In the genomic region with DNA sequence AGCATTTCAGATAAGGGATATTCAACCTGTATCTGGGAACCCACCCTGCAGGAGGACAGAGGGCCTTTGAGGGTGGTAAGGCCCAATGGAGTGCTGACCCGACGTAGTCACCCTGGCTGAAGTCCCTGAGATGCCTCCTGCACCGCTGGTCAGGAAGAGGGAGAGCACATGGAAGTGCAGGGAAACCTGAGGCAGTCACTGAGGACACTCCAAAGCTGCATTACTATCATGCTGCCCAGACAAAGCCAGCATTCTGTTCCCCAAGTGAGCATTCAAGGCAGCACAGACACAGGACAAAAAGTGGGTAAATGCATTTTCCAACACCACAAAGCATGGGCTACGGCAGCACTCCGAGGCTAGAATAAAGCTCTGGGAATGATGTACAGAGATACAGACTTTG, we compare ENCODE assay signal across 20 cellular contexts. TPM values are rescaled to one million over a fixed set of nuclear protein-coding genes. Genes with fewer than 3 reads are reported as not detected.
DNase-seq lines count a peak whose midpoint lies in the region; ATAC-seq and TF ChIP-seq lines count a peak whose summit lies in the region.
"Had no signal": no experiment of that assay in that cellular context is flagged by ENCODE, and none has a peak within 500 bp of the region (broad histone marks: within the 10 kb centered on the region; RNA-seq: fewer than 3 reads in every experiment).

No MANE protein-coding gene starts in this region.

- H3K27ac ChIP-seq in WERI-Rb-1: peak overlapping the region; percentile 61
- H3K27ac ChIP-seq: SK-N-MC had no signal

- DNase-seq in WERI-Rb-1 (no peak), globus pallidus (ENCODE audit: low spot score) (peak; percentile 78), mesenteric fat pad (ENCODE audit: low spot score) (peak; percentile 24), superior temporal gyrus (ENCODE audit: extremely low spot score) (peak; percentile 56), DMS153 (lab: John Stamatoyannopoulos, UW) (no peak), HUDEP-2 (lab: John Stamatoyannopoulos, UW; ENCODE audit: unreplicated experiment in 76 of 76) (no peak)
- DNase-seq: DMS53, EL, KBM-7, MV-4-11, NCI-H1417, NCI-H187, NCI-H2107, NCI-H2227 treated with DMSO at 0.1 percent for 48 hours, NCI-H510A treated with DMSO at 0.1 percent for 48 hours, SHP77 had no signal

- no peaks in the 10 kb centered on the region for H3K9me3 ChIP-seq in WERI-Rb-1 (ENCODE audit: severe bottlenecking)

- TF ChIP-seq CTCF in WERI-Rb-1 (IDR thresholded peaks at IDR 0.05; ENCODE audit: low read depth, low read length): no peak

- ATAC-seq in GM18511 (IDR thresholded peaks at IDR 0.05; ENCODE audit: unreplicated experiment): no peak
- ATAC-seq: GM12878 had no signal

- H3K36me3 ChIP-seq in WERI-Rb-1: peaks cover 59% of the 10 kb centered on the region

- no peaks in the 10 kb centered on the region for H3K27me3 ChIP-seq in WERI-Rb-1 (ENCODE audit: insufficient read depth, low read depth, severe bottlenecking)

- no peak overlapping the region for H3K4me3 ChIP-seq in WERI-Rb-1 (ENCODE audit: low read depth, low read length)
- H3K4me3 ChIP-seq: GM12878, SK-N-MC had no signal

RNA-seq across cellular contexts. Expression of gene BCAR1, which starts 46.8 kb away (rescaled TPM):
- total RNA-seq in mesenteric fat pad: 86.5 TPM
- total RNA-seq: B cell had no signal

Comparison
In these comparisons a context has a peak if more than half of its experiments do, and no peak if none do; other contexts are left out.
1. DNase-seq: peak in globus pallidus (single experiment), mesenteric fat pad (single experiment) and superior temporal gyrus (single experiment); none in WERI-Rb-1 (single experiment), DMS153 (single experiment) and HUDEP-2 (0 of 76).